Comparison of ENCODE assay signal across 18 cellular contexts in genomic region chr7:20383351-20383750, GRCh38. TPM values are rescaled to one million over a fixed set of nuclear protein-coding genes. Genes with fewer than 3 reads are reported as not detected.
DNase-seq lines count a peak whose midpoint lies in the region; ATAC-seq and TF ChIP-seq lines count a peak whose summit lies in the region.
"Had no signal": no experiment of that assay in that cellular context is flagged by ENCODE, and none has a peak within 500 bp of the region (broad histone marks: within the 10 kb centered on the region; RNA-seq: fewer than 3 reads in every experiment).

No MANE protein-coding gene starts in this region.

- H3K27ac ChIP-seq in PC-3 (ENCODE audit: low read length) = no peak overlapping the region
- no peak overlapping the region for H3K27ac ChIP-seq in mammary epithelial cell (ENCODE audit: insufficient read depth, low read depth, low read length)

- no peaks in the 10 kb centered on the region for H3K4me1 Mint-ChIP-seq in activated T-cell treated with anti-CD3 and anti-CD28 coated beads, Interleukin-2, amount 50 U/mL, for 72 hours (ENCODE audit: low read depth)
- no peaks in the 10 kb centered on the region for H3K4me1 Mint-ChIP-seq in activated T-helper 17 cell treated with anti-CD3 and anti-CD28 coated beads, Interleukin-2, amount 50 U/mL, for 72 hours
- no peaks in the 10 kb centered on the region for H3K4me1 Mint-ChIP-seq in HFFc6 (ENCODE audit: low read depth)
- H3K4me1 Mint-ChIP-seq: CD4-positive, alpha-beta memory T cell had no signal

- no peak overlapping the region for H3K4me2 ChIP-seq in PC-3 (ENCODE audit: low read length)
- H3K4me2 ChIP-seq in mammary epithelial cell (ENCODE audit: insufficient read depth, low read depth, low read length) = no peak overlapping the region

- H3K9me3 Mint-ChIP-seq in activated T-cell treated with anti-CD3 and anti-CD28 coated beads, Interleukin-2, amount 50 U/mL, for 72 hours = no peaks in the 10 kb centered on the region
- H3K9me3 Mint-ChIP-seq in activated T-helper 17 cell treated with anti-CD3 and anti-CD28 coated beads, Interleukin-2, amount 50 U/mL, for 72 hours = no peaks in the 10 kb centered on the region
- peaks cover 15% of the 10 kb centered on the region for H3K9me3 Mint-ChIP-seq in HFFc6

- H3K9ac ChIP-seq in PC-3 (ENCODE audit: low read length) = no peak overlapping the region
- H3K9ac ChIP-seq in mammary epithelial cell (ENCODE audit: insufficient read depth, low read length) = no peak overlapping the region

- H3F3A ChIP-seq in PC-3 (ENCODE audit: low read length, unreplicated experiment) = no peaks in the 10 kb centered on the region

- DNase-seq in PC-3 (peak; percentile 30), dermis blood vessel endothelial cell (peak; percentile 38), fibroblast of the aortic adventitia (ENCODE audit: low read depth) (peak; percentile 41), putamen (ENCODE audit: low spot score) (peak; percentile 11), mammary epithelial cell (no peak), HFFc6 (no peak)
- DNase-seq in activated T-cell treated with anti-CD3 and anti-CD28 coated beads, Interleukin-2, amount 50 U/mL, for 72 hours = no peak
- DNase-seq: C1 segment of cervical spinal cord; Calu3; CD4-positive, alpha-beta memory T cell; COR-L47; DMS53; DMS79 treated with DMSO at 0.1 percent for 48 hours; GF-D8; GOT3; HCEC 1CT had no signal

- no peak overlapping the region for H3K4me3 Mint-ChIP-seq in activated T-cell treated with anti-CD3 and anti-CD28 coated beads, Interleukin-2, amount 50 U/mL, for 72 hours
- H3K4me3 Mint-ChIP-seq in activated T-helper 17 cell treated with anti-CD3 and anti-CD28 coated beads, Interleukin-2, amount 50 U/mL, for 72 hours = no peak overlapping the region
- no peak overlapping the region for H3K4me3 Mint-ChIP-seq in HFFc6
- H3K4me3 Mint-ChIP-seq: CD4-positive, alpha-beta memory T cell had no signal

- dilution Hi-C loops in mammary epithelial cell (cut with HindIII; ENCODE audit: low sequenced_read_pairs) = no loop called here

- BruUV-seq in PC-3 (replicated peaks; lab: Mats Ljungman, UMichigan) (no TSS peak), mammary epithelial cell (replicated peaks; lab: Mats Ljungman, UMichigan) (no TSS peak)

- CTCF ChIA-PET in PC-3 (lab: Charles Lee) = no interaction called here
- CTCF ChIA-PET in mammary epithelial cell (lab: Charles Lee; ENCODE audit: low non-redundant PET) = no interaction called here

- ATAC-seq in PC-3 = peak; percentile 42; the same call in 1 of the 2 replicates
- no peak for ATAC-seq in activated T-cell treated with anti-CD3 and anti-CD28 coated beads, Interleukin-2, amount 50 U/mL, for 72 hours (replicated peaks in 1 of 2)
- ATAC-seq in activated T-helper 17 cell treated with anti-CD3 and anti-CD28 coated beads, Interleukin-2, amount 50 U/mL, for 72 hours (replicated peaks) = no peak

- H3K4me3 ChIP-seq in PC-3 (ENCODE audit: low read length) = no peak overlapping the region
- no peak overlapping the region for H3K4me3 ChIP-seq in fibroblast of the aortic adventitia (ENCODE audit: low read depth, low read length)
- no peak overlapping the region for H3K4me3 ChIP-seq in mammary epithelial cell (replicated peaks in 1 of 3; ENCODE audit: insufficient read depth in 1 of 3, low read depth in 2 of 3, low read length in 3 of 3)

- H3K27me3 ChIP-seq in PC-3 (ENCODE audit: low read length) = no peaks in the 10 kb centered on the region
- no peaks in the 10 kb centered on the region for H3K27me3 ChIP-seq in mammary epithelial cell (ENCODE audit: insufficient read depth, low read length)

- in situ Hi-C loops in mammary epithelial cell (cut with MboI; ENCODE audit: low sequenced_read_pairs in 2 of 2) = no loop called here

- no peaks in the 10 kb centered on the region for H3K36me3 ChIP-seq in PC-3 (ENCODE audit: low read depth, low read length)
- H3K36me3 ChIP-seq in mammary epithelial cell (ENCODE audit: insufficient read depth, low read length) = peaks cover 35% of the 10 kb centered on the region

- H4K20me1 ChIP-seq in PC-3 (ENCODE audit: low read length) (no peaks in the 10 kb centered on the region), mammary epithelial cell (ENCODE audit: insufficient read depth, low read length) (no peaks in the 10 kb centered on the region)

- no peak overlapping the region for H3K27ac Mint-ChIP-seq in activated T-cell treated with anti-CD3 and anti-CD28 coated beads, Interleukin-2, amount 50 U/mL, for 72 hours
- H3K27ac Mint-ChIP-seq in activated T-helper 17 cell treated with anti-CD3 and anti-CD28 coated beads, Interleukin-2, amount 50 U/mL, for 72 hours = no peak overlapping the region
- H3K27ac Mint-ChIP-seq in HFFc6 = no peak overlapping the region
- H3K27ac Mint-ChIP-seq: CD4-positive, alpha-beta memory T cell had no signal

- H2AFZ ChIP-seq in PC-3 (ENCODE audit: low read length) = no peak overlapping the region
- no peak overlapping the region for H2AFZ ChIP-seq in mammary epithelial cell (ENCODE audit: low read depth, low read length)

- TF ChIP-seq CTCF in PC-3 (conservative IDR thresholded peaks at IDR 0.05; ENCODE audit: low read depth, low read length) (no peak), fibroblast of the aortic adventitia (IDR thresholded peaks at IDR 0.05; ENCODE audit: insufficient read depth, low read length) (no peak), mammary epithelial cell (conservative IDR thresholded peaks at IDR 0.05 in 1 of 2, IDR thresholded peaks at IDR 0.05 in 1 of 2; ENCODE audit: extremely low read depth in 1 of 2, insufficient read depth in 1 of 2, low read depth in 1 of 2, low read length in 2 of 2) (no peak), HFFc6 (IDR thresholded peaks at IDR 0.05) (no peak)

- intact Hi-C loops in PC-3 (cut with micrococcal nuclease) (no loop called here), mammary epithelial cell (cut with micrococcal nuclease) (no loop called here)

- POLR2A ChIA-PET in PC-3 (lab: Charles Lee; ENCODE audit: unreplicated experiment) = no interaction called here

- no peaks in the 10 kb centered on the region for H3K36me3 Mint-ChIP-seq in activated T-cell treated with anti-CD3 and anti-CD28 coated beads, Interleukin-2, amount 50 U/mL, for 72 hours (ENCODE audit: insufficient read depth in 2 of 2)
- H3K36me3 Mint-ChIP-seq in activated T-helper 17 cell treated with anti-CD3 and anti-CD28 coated beads, Interleukin-2, amount 50 U/mL, for 72 hours (ENCODE audit: low read depth) = no peaks in the 10 kb centered on the region
- H3K36me3 Mint-ChIP-seq in HFFc6 (ENCODE audit: low read depth) = no peaks in the 10 kb centered on the region; the same call in 1 of the 2 replicates
- H3K36me3 Mint-ChIP-seq: CD4-positive, alpha-beta memory T cell had no signal

- H3K9me3 ChIP-seq in PC-3 (ENCODE audit: low read length) = no peaks in the 10 kb centered on the region
- H3K9me3 ChIP-seq in mammary epithelial cell (replicated peaks; ENCODE audit: insufficient read depth, low read length) = no peaks in the 10 kb centered on the region

- no peaks in the 10 kb centered on the region for H3K27me3 Mint-ChIP-seq in activated T-cell treated with anti-CD3 and anti-CD28 coated beads, Interleukin-2, amount 50 U/mL, for 72 hours (ENCODE audit: low read depth)
- H3K27me3 Mint-ChIP-seq in activated T-helper 17 cell treated with anti-CD3 and anti-CD28 coated beads, Interleukin-2, amount 50 U/mL, for 72 hours = no peaks in the 10 kb centered on the region
- H3K27me3 Mint-ChIP-seq in HFFc6 (ENCODE audit: insufficient read depth) = no peaks in the 10 kb centered on the region
- H3K27me3 Mint-ChIP-seq: CD4-positive, alpha-beta memory T cell had no signal

- H3K4me1 ChIP-seq in PC-3 (ENCODE audit: insufficient read depth, low read length) (peaks cover 27% of the 10 kb centered on the region), mammary epithelial cell (ENCODE audit: insufficient read depth, low read length) (peaks cover 13% of the 10 kb centered on the region)

- H3K9me2 ChIP-seq in PC-3 (replicated peaks; ENCODE audit: low read length) = no peaks in the 10 kb centered on the region

- H3K79me2 ChIP-seq in PC-3 (ENCODE audit: low read length) = no peaks in the 10 kb centered on the region
- no peaks in the 10 kb centered on the region for H3K79me2 ChIP-seq in mammary epithelial cell (ENCODE audit: insufficient read depth, low read length)

RNA-seq across cellular contexts. Expression of gene ITGB8, which starts 52.7 kb away (rescaled TPM):
- total RNA-seq in PC-3 (2014; rRNA removed) (13.9 and 14.0 TPM in 2 replicates), dermis blood vessel endothelial cell (8.5 and 8.8 TPM in 2 replicates), fibroblast of the aortic adventitia (ENCODE audit: low replicate concordance) (17.7 and 79.2 TPM in 2 replicates), mammary epithelial cell (100 to 1,000 TPM in 1 of 2 donors, 10 to 100 TPM in 1; 41.9 to 221 TPM)
- 32.3 TPM for polyA plus RNA-seq in mammary epithelial cell
- 48.6 TPM for polyA minus RNA-seq in mammary epithelial cell
- total RNA-seq in activated T-cell treated with anti-CD3 and anti-CD28 coated beads, Interleukin-2, amount 50 U/mL, for 72 hours = under 1 TPM in 1 of 2 donors, not detected in 1; 0.02 TPM
- under 1 TPM; 0.05 to 0.26 TPM for total RNA-seq in activated T-helper 17 cell treated with anti-CD3 and anti-CD28 coated beads, Interleukin-2, amount 50 U/mL, for 72 hours
- total RNA-seq in HFFc6 (2021; fragmentation: NEBNext Ultra II Directional; extraction: Animal tissue kit (Norgen Biotek cat#: 25700)) = not detected
- total RNA-seq: G401 had no signal
- polyA plus RNA-seq: CD4-positive, alpha-beta memory T cell had no signal

Comparison
In these comparisons a context has a peak if more than half of its experiments do, and no peak if none do; other contexts are left out.
1. DNase-seq: peak in PC-3 (single experiment), dermis blood vessel endothelial cell (single experiment), fibroblast of the aortic adventitia (single experiment) and putamen (single experiment); none in mammary epithelial cell (single experiment), activated T-cell treated with anti-CD3 and anti-CD28 coated beads, Interleukin-2, amount 50 U/mL, for 72 hours (0 of 2) and HFFc6 (single experiment).